ENCODE assay signal across 8 cellular contexts in the genomic region with DNA sequence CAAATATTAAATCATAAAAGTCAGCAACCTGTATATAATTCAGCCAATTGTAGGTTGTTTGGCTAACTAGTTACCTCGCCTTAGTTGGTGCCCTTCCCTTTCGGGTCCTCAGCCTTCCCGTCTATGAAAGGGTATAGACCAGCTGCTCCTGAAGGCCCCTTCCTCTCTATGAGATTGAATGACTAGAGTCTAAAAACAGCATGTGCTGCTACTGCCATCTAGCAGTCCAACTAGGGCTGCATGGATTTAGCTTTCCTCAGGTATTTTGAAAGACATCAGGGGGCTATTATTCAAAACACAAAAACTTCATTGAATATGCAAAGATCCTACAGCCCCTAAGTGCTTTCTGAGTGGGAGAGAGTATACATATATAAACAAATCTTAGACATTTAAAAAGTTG. TPM values are rescaled to one million over a fixed set of nuclear protein-coding genes. Genes with fewer than 3 reads are reported as not detected.
DNase-seq lines count a peak whose midpoint lies in the region; TF ChIP-seq lines count a peak whose summit lies in the region.

No MANE protein-coding gene starts in this region.

- H3K4me1 ChIP-seq in spleen, result peaks cover 0 to 34% (median 5%) of the 10 kb centered on the region in 6 donors

- H3K9me3 ChIP-seq in spleen, result peaks cover 0 to 7% (median 4%) of the 10 kb centered on the region in 8 donors

- WGBS in spleen, 5 donors, result 8 to 21% (median 12%) methylated on average over 3 of the region's 3 CpGs

- in situ Hi-C loops in GM13976 (cut with MboI; ENCODE audit: low sequenced_read_pairs, unreplicated experiment), result loop anchor here (10.0 kb wide), 1 partner anchor 534 kb away; no protein-coding TSS in a partner anchor

- no peak overlapping the region for H3K4me3 Mint-ChIP-seq in nephron

- no peaks in the 10 kb centered on the region for H3K36me3 Mint-ChIP-seq in nephron (ENCODE audit: low read depth)

- no peak overlapping the region for H3K27ac Mint-ChIP-seq in nephron

- peaks cover 0 to 99% (median 5%) of the 10 kb centered on the region in 7 donors for H3K27me3 ChIP-seq in spleen (replicated peaks in 1 of 7)

- no peak overlapping the region for H3K4me3 ChIP-seq in coronary artery
- H3K4me3 ChIP-seq in spleen, result no peak overlapping the region

- peaks cover 18% of the 10 kb centered on the region for H3K4me1 Mint-ChIP-seq in nephron

- no peaks in the 10 kb centered on the region for H3K36me3 ChIP-seq in spleen

- DNase-seq in GM13976 (ENCODE audit: low spot score), result no peak
- DNase-seq in NCI-H2029 treated with DMSO at 0.1 percent for 48 hours (lab: John Stamatoyannopoulos, UW), result peak; percentile 75
- DNase-seq in astrocyte of the hippocampus (ENCODE audit: low read depth, low spot score), result peak; percentile 55
- DNase-seq in coronary artery (ENCODE audit: low spot score), result no peak
- DNase-seq in spleen, result no peak
- no peak for DNase-seq in activated CD8-positive, alpha-beta memory T cell treated with anti-CD3 and anti-CD28 coated beads, Interleukin-2, amount 50 U/mL, for 4 hours
- DNase-seq in KG1 (lab: John Stamatoyannopoulos, UW), result no peak

- intact Hi-C loops in spleen (cut with DNase I; ENCODE audit: low total_unique reads), result no loop called here

- TF ChIP-seq CTCF in GM13976 (IDR thresholded peaks at IDR 0.05; ENCODE audit: borderline replicate concordance, control extremely low read depth, extremely low read depth, insufficient read depth, missing control alignments), result peak; percentile 66
- peak; percentile 66 to 77 (median 67) for TF ChIP-seq CTCF in nephron (IDR thresholded peaks at IDR 0.05; ENCODE audit: unreplicated experiment in 3 of 3)
- TF ChIP-seq CTCF in coronary artery (IDR thresholded peaks at IDR 0.05), result no peak
- TF ChIP-seq CTCF in spleen (IDR thresholded peaks at IDR 0.05 in 8 of 11, conservative IDR thresholded peaks at IDR 0.05 in 3 of 11), result peak in 4 of 11 experiments; percentile 13 to 29 (median 22)

- H3K27ac ChIP-seq in coronary artery, result no peak overlapping the region
- H3K27ac ChIP-seq in spleen, result no peak overlapping the region

- no peaks in the 10 kb centered on the region for H3K27me3 Mint-ChIP-seq in nephron (ENCODE audit: low read depth)

- peaks cover 2% of the 10 kb centered on the region for H3K9me3 Mint-ChIP-seq in nephron

- TF ChIP-seq POLR2A in spleen (IDR thresholded peaks at IDR 0.05), result no peak

RNA-seq across cellular contexts. Expression of a gene that starts 37.0 kb away (rescaled TPM):
- 10 to 100 TPM; 26.7 to 38.1 (median 33.0) TPM for total RNA-seq in spleen
- polyA plus RNA-seq in spleen, result 10 to 100 TPM in 2 of 3 donors, 1 to 10 TPM in 1; 9.6 to 15.8 (median 14.0) TPM

Comparison
In these comparisons a context has a peak if more than half of its experiments do, and no peak if none do; other contexts are left out.
1. DNase-seq: peak in NCI-H2029 treated with DMSO at 0.1 percent for 48 hours (single experiment) and astrocyte of the hippocampus (single experiment); none in GM13976 (single experiment), coronary artery (single experiment), spleen (single experiment), activated CD8-positive, alpha-beta memory T cell treated with anti-CD3 and anti-CD28 coated beads, Interleukin-2, amount 50 U/mL, for 4 hours (single experiment) and KG1 (single experiment).